ENCODE assay signal across 9 cellular contexts in the genomic region with DNA sequence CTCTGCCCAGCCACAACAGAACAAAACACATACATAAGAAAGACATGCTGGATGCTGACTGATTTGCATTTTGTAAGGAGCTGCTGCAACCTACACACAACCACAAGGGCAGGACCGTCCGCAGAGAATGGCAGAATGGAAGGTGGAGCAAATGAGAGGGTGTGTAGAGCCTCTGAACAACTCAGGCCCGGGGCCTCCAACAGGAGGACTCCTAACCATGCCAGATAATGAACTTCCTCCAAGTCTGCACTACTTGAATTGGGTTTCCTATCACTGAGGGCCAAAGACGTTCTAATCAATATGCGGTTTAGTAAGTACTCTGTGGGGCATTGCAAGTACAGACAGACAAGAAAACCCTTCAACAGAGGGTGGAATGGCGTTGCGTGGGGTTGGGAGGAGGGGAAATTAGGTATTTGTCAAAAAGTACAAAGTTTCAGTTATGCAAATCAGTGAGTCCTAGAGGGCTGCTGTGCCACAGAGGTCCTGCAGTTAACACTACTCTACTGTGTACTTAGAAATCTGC. TPM values are rescaled to one million over a fixed set of nuclear protein-coding genes. Genes with fewer than 3 reads are reported as not detected.
DNase-seq lines count a peak whose midpoint lies in the region; ATAC-seq and TF ChIP-seq lines count a peak whose summit lies in the region.
"Had no signal": no experiment of that assay in that cellular context is flagged by ENCODE, and none has a peak within 500 bp of the region (broad histone marks: within the 10 kb centered on the region; RNA-seq: fewer than 3 reads in every experiment).

No MANE protein-coding gene starts in this region.

- no peaks in the 10 kb centered on the region for H3K9me3 Mint-ChIP-seq in IgD-negative memory B cell
- no peaks in the 10 kb centered on the region for H3K9me3 Mint-ChIP-seq in naive B cell
- H3K9me3 Mint-ChIP-seq in endothelial cell (ENCODE audit: unreplicated experiment): no peaks in the 10 kb centered on the region

- peak; percentile 31 for DNase-seq in naive B cell
- no peak for DNase-seq in NCI-H1417 (lab: John Stamatoyannopoulos, UW)
- no peak for DNase-seq in Ammon's horn (ENCODE audit: low spot score)
- DNase-seq in endothelial cell (ENCODE audit: low spot score): no peak
- DNase-seq in middle frontal gyrus (ENCODE audit: extremely low spot score, low spot score): no peak

- H3K27me3 Mint-ChIP-seq in IgD-negative memory B cell: no peaks in the 10 kb centered on the region
- no peaks in the 10 kb centered on the region for H3K27me3 Mint-ChIP-seq in naive B cell
- H3K27me3 Mint-ChIP-seq in endothelial cell (ENCODE audit: unreplicated experiment): peaks cover 3% of the 10 kb centered on the region

- H3K4me1 Mint-ChIP-seq in IgD-negative memory B cell: peaks cover 79 to 94% (median 88%) of the 10 kb centered on the region in 3 donors
- H3K4me1 Mint-ChIP-seq in naive B cell: peaks cover 88 to 96% (median 92%) of the 10 kb centered on the region in 3 donors
- H3K4me1 Mint-ChIP-seq in endothelial cell (ENCODE audit: unreplicated experiment): peaks cover 34% of the 10 kb centered on the region

- H3K27ac Mint-ChIP-seq in IgD-negative memory B cell (peak overlapping the region; percentile 85 to 95 (median 86)), naive B cell (peak overlapping the region; percentile 57 to 93 (median 62)), endothelial cell (ENCODE audit: unreplicated experiment) (no peak overlapping the region)

- TF ChIP-seq CTCF in endothelial cell (IDR thresholded peaks at IDR 0.05; ENCODE audit: unreplicated experiment): no peak

- H3K36me3 Mint-ChIP-seq in IgD-negative memory B cell (peaks cover 9% of the 10 kb centered on the region), naive B cell (peaks cover 10 to 17% of the 10 kb centered on the region in 2 donors), endothelial cell (ENCODE audit: low read depth, unreplicated experiment) (no peaks in the 10 kb centered on the region)

- H3K4me3 Mint-ChIP-seq in IgD-negative memory B cell (peak overlapping the region; percentile 66 to 95 (median 79)), naive B cell (peak overlapping the region; percentile 10 to 80 (median 71)), endothelial cell (ENCODE audit: unreplicated experiment) (no peak overlapping the region)

- ATAC-seq in GM18867 (IDR thresholded peaks at IDR 0.05; ENCODE audit: unreplicated experiment) (peak; percentile 83), GM21786 (IDR thresholded peaks at IDR 0.05; ENCODE audit: unreplicated experiment) (peak; percentile 72), naive B cell (ENCODE audit: low read depth in 2 of 2) (peak; percentile 78 to 83)
- ATAC-seq: Panc1 had no signal

RNA-seq across cellular contexts. Expression of a gene that starts 14.6 kb away (rescaled TPM):
- 70.2 TPM for polyA plus RNA-seq in IgD-negative memory B cell
- 10 to 100 TPM; 27.5 to 78.6 (median 34.2) TPM for polyA plus RNA-seq in naive B cell (ENCODE audit: low read depth in 6 of 6)
- total RNA-seq in endothelial cell (ENCODE audit: unreplicated experiment): 54.2 TPM
